16 cellular contexts compared by ENCODE assay signal in genomic region chr16:8848231-8848938, GRCh38. TPM values are rescaled to one million over a fixed set of nuclear protein-coding genes. Genes with fewer than 3 reads are reported as not detected.
DNase-seq lines count a peak whose midpoint lies in the region; ATAC-seq and TF ChIP-seq lines count a peak whose summit lies in the region.
"Had no signal": no experiment of that assay in that cellular context is flagged by ENCODE, and none has a peak within 500 bp of the region (broad histone marks: within the 10 kb centered on the region; RNA-seq: fewer than 3 reads in every experiment).

No MANE protein-coding gene starts in this region.

- peak overlapping the region; percentile 59 for H3K9ac ChIP-seq in GM23248
- H3K9ac ChIP-seq in SK-N-MC (ENCODE audit: insufficient read length), result no peak overlapping the region

- H3K36me3 ChIP-seq in GM23248 (ENCODE audit: low read depth), result peaks cover 10% of the 10 kb centered on the region; the same call in 1 of the 2 replicates
- peaks cover 54% of the 10 kb centered on the region; the same call in 1 of the 2 replicates for H3K36me3 ChIP-seq in SK-N-MC (ENCODE audit: insufficient read depth, low read length)
- H3K36me3 ChIP-seq in spleen, result peaks cover 0 to 71% (median 27%) of the 10 kb centered on the region in 6 donors
- no peaks in the 10 kb centered on the region for H3K36me3 ChIP-seq in CD8-positive, alpha-beta memory T cell (ENCODE audit: insufficient read depth, low read length)

- CTCF ChIA-PET in CD8-positive, alpha-beta memory T cell (lab: Charles Lee), result no interaction called here

- H2AFZ ChIP-seq in GM23248, result no peak overlapping the region

- peaks cover 49% of the 10 kb centered on the region for H3K79me2 ChIP-seq in GM23248 (ENCODE audit: insufficient read depth)

- no peaks in the 10 kb centered on the region for H3K27me3 ChIP-seq in GM23248 (replicated peaks; ENCODE audit: insufficient read depth)
- no peaks in the 10 kb centered on the region for H3K27me3 ChIP-seq in spleen (replicated peaks in 1 of 7)
- H3K27me3 ChIP-seq in CD8-positive, alpha-beta memory T cell (ENCODE audit: insufficient read depth, low read length, poor library complexity, severe bottlenecking), result no peaks in the 10 kb centered on the region
- H3K27me3 ChIP-seq: gastrocnemius medialis had no signal

- ATAC-seq in GM18907 (IDR thresholded peaks at IDR 0.05; ENCODE audit: unreplicated experiment), result no peak
- ATAC-seq: activated T-cell treated with anti-CD3 and anti-CD28 coated beads, Interleukin-2, amount 50 U/mL, for 72 hours; gastrocnemius medialis; stimulated activated naive CD8-positive, alpha-beta T cell treated with anti-CD3 and anti-CD28 coated beads, Interleukin-15, Interleukin-2, amounts not matched to agents 100 U/mL and 50 U/mL, for 24 hours had no signal

- no peaks in the 10 kb centered on the region for H3K9me3 ChIP-seq in GM23248 (ENCODE audit: low read depth)
- no peaks in the 10 kb centered on the region for H3K9me3 ChIP-seq in SK-N-MC (ENCODE audit: low read depth, low read length)
- no peaks in the 10 kb centered on the region for H3K9me3 ChIP-seq in spleen
- no peaks in the 10 kb centered on the region for H3K9me3 ChIP-seq in CD8-positive, alpha-beta memory T cell (ENCODE audit: low read length)
- H3K9me3 ChIP-seq: gastrocnemius medialis had no signal

- H3K4me3 ChIP-seq in GM23248, result no peak overlapping the region
- no peak overlapping the region for H3K4me3 ChIP-seq in SK-N-MC
- H3K4me3 ChIP-seq in spleen, result no peak overlapping the region
- H3K4me3 ChIP-seq in CD8-positive, alpha-beta memory T cell (ENCODE audit: low read length), result no peak overlapping the region
- H3K4me3 ChIP-seq: gastrocnemius medialis had no signal

- H3K4me1 ChIP-seq in GM23248 (ENCODE audit: insufficient read depth), result peaks cover 26% of the 10 kb centered on the region
- peaks cover 14 to 46% (median 25%) of the 10 kb centered on the region in 6 donors for H3K4me1 ChIP-seq in spleen
- H3K4me1 ChIP-seq in CD8-positive, alpha-beta memory T cell (ENCODE audit: insufficient read depth, low read length), result no peaks in the 10 kb centered on the region

- peaks cover 13% of the 10 kb centered on the region for H3K9me3 Mint-ChIP-seq in glutamatergic neuron (ENCODE audit: unreplicated experiment)
- H3K9me3 Mint-ChIP-seq in CD8-positive, alpha-beta memory T cell, result no peaks in the 10 kb centered on the region
- H3K9me3 Mint-ChIP-seq: activated T-cell treated with anti-CD3 and anti-CD28 coated beads, Interleukin-2, amount 50 U/mL, for 72 hours; CD4-positive, alpha-beta memory T cell had no signal

- no peaks in the 10 kb centered on the region; the same call in 1 of the 2 replicates for H4K20me1 ChIP-seq in GM23248 (ENCODE audit: insufficient read depth)

- H3K9me2 ChIP-seq in GM23248 (ENCODE audit: insufficient read depth), result no peaks in the 10 kb centered on the region

- H3K4me3 Mint-ChIP-seq in glutamatergic neuron (ENCODE audit: unreplicated experiment), result peak overlapping the region; percentile 34
- no peak overlapping the region for H3K4me3 Mint-ChIP-seq in CD8-positive, alpha-beta memory T cell
- H3K4me3 Mint-ChIP-seq: activated T-cell treated with anti-CD3 and anti-CD28 coated beads, Interleukin-2, amount 50 U/mL, for 72 hours; CD4-positive, alpha-beta memory T cell had no signal

- in situ Hi-C loops in GM23248 (cut with MboI), result no loop called here

- H3F3A ChIP-seq in GM23248 (ENCODE audit: insufficient read depth), result peaks cover 76% of the 10 kb centered on the region

- peak overlapping the region; percentile 19 for H3K4me2 ChIP-seq in GM23248 (ENCODE audit: unreplicated experiment)

- WGBS in GM23248 (ENCODE audit: low coverage in 1 of 2, low lambda C conversion rate in 2 of 2, missing lambda C conversion rate in 2 of 2), 2 experiments, result 92 to 93% methylated on average over 26 of the region's 26 CpGs
- WGBS in spleen, 5 donors, result 92 to 97% (median 95%) methylated on average over 26 of the region's 26 CpGs

- peaks cover 6% of the 10 kb centered on the region for H3K27me3 Mint-ChIP-seq in glutamatergic neuron (ENCODE audit: unreplicated experiment)
- H3K27me3 Mint-ChIP-seq in CD8-positive, alpha-beta memory T cell, result peaks cover 0 to 1% of the 10 kb centered on the region in 2 donors
- H3K27me3 Mint-ChIP-seq: CD4-positive, alpha-beta memory T cell had no signal

- H3K36me3 Mint-ChIP-seq in glutamatergic neuron (ENCODE audit: unreplicated experiment), result no peaks in the 10 kb centered on the region
- H3K36me3 Mint-ChIP-seq in CD8-positive, alpha-beta memory T cell, result peaks cover 0 to 61% (median 3%) of the 10 kb centered on the region in 3 donors

- DNase-seq in GM23248, result no peak
- no peak for DNase-seq in SK-N-MC (ENCODE audit: low read depth, low spot score)
- no peak for DNase-seq in glutamatergic neuron
- DNase-seq in spleen, result peak; percentile 59
- DNase-seq in NCI-H1048 (lab: John Stamatoyannopoulos, UW), result no peak
- no peak for DNase-seq in NCI-H1417 (lab: John Stamatoyannopoulos, UW)
- no peak for DNase-seq in CD8-positive, alpha-beta memory T cell
- DNase-seq: activated CD4-positive, CD25-positive, alpha-beta regulatory T cell treated with anti-CD3 and anti-CD28 coated beads, Interleukin-2, amount 50 U/mL, for 72 hours; activated T-cell treated with anti-CD3 and anti-CD28 coated beads, Interleukin-2, amount 50 U/mL, for 72 hours; anterior cingulate cortex; CD4-positive, alpha-beta memory T cell; gastrocnemius medialis; stimulated activated naive CD8-positive, alpha-beta T cell treated with anti-CD3 and anti-CD28 coated beads, Interleukin-15, Interleukin-2, amounts not matched to agents 100 U/mL and 50 U/mL, for 24 hours had no signal

- intact Hi-C loops in spleen (cut with DNase I; ENCODE audit: low total_unique reads), result no loop called here

- TF ChIP-seq CTCF in glutamatergic neuron (IDR thresholded peaks at IDR 0.05; ENCODE audit: partially characterized antibody, unreplicated experiment) (no peak), spleen (IDR thresholded peaks at IDR 0.05 in 8 of 11, conservative IDR thresholded peaks at IDR 0.05 in 3 of 11) (no peak)

- H3K27ac ChIP-seq in GM23248 (peak overlapping the region; percentile 84), SK-N-MC (peak overlapping the region; percentile 51), spleen (peak overlapping the region in 4 of 8 donors; percentile 67 to 79 (median 74))
- no peak overlapping the region for H3K27ac ChIP-seq in CD8-positive, alpha-beta memory T cell (ENCODE audit: low read depth, low read length)

- POLR2A ChIA-PET in CD8-positive, alpha-beta memory T cell (lab: Charles Lee), result interaction anchor here (0.5 kb wide), 1 partner anchor 119 kb away, joined by 3 read pairs; no protein-coding TSS in a partner anchor

- H3K27ac Mint-ChIP-seq in glutamatergic neuron (ENCODE audit: unreplicated experiment), result peak overlapping the region; percentile 71
- peak overlapping the region in 1 of 8 donors; percentile 54 for H3K27ac Mint-ChIP-seq in CD8-positive, alpha-beta memory T cell

- no peak for TF ChIP-seq POLR2A in spleen (IDR thresholded peaks at IDR 0.05)

- H3K4me1 Mint-ChIP-seq in glutamatergic neuron (ENCODE audit: low read depth, unreplicated experiment), result peaks cover 50% of the 10 kb centered on the region
- peaks cover 16 to 24% (median 22%) of the 10 kb centered on the region in 3 donors for H3K4me1 Mint-ChIP-seq in CD8-positive, alpha-beta memory T cell

RNA-seq across cellular contexts. Expression of gene CARHSP1, which starts 20.4 kb away (rescaled TPM):
- total RNA-seq in GM23248 (2014; rRNA removed; shearing (Covaris generic)), result 129 and 143 TPM in 2 replicates
- polyA plus RNA-seq in GM23248 (2016; fragmentation: Nextera tagmentation; extraction: Ambion mirVana), result 150 and 156 TPM in 2 replicates
- total RNA-seq in glutamatergic neuron (ENCODE audit: unreplicated experiment), result 180 TPM
- total RNA-seq in spleen, result 10 to 100 TPM; 45.5 to 75.2 (median 53.2) TPM
- 10 to 100 TPM; 42.6 to 98.0 (median 84.2) TPM for polyA plus RNA-seq in spleen
- total RNA-seq in CD8-positive, alpha-beta memory T cell, result 10 to 100 TPM; 52.6 to 57.8 TPM
- polyA plus RNA-seq in CD8-positive, alpha-beta memory T cell, result 58.5 TPM

RNA-seq across cellular contexts. Expression of gene LITAFD, which starts 33.8 kb away (rescaled TPM):
- total RNA-seq in GM23248 (2014; rRNA removed; shearing (Covaris generic)), result not detected in 2 replicates
- polyA plus RNA-seq in GM23248 (2016; fragmentation: Nextera tagmentation; extraction: Ambion mirVana) (not detected in 2 replicates), spleen (not detected)
- total RNA-seq in glutamatergic neuron (ENCODE audit: unreplicated experiment) (not detected), spleen (not detected)
- total RNA-seq in CD8-positive, alpha-beta memory T cell, result not detected
- not detected for polyA plus RNA-seq in CD8-positive, alpha-beta memory T cell
- total RNA-seq: activated T-cell treated with anti-CD3 and anti-CD28 coated beads, Interleukin-2, amount 50 U/mL, for 72 hours; CD4-positive, alpha-beta memory T cell; gastrocnemius medialis; pulmonary artery endothelial cell; T-helper 1 cell treated with Interleukin-12 subunit alpha and Interleukin-12 subunit beta and Interleukin-4 antibody, amounts not matched to agents 30 ng/mL and 1 ng/mL, for 36 hours had no signal
- polyA plus RNA-seq: CD4-positive, alpha-beta memory T cell had no signal

RNA-seq across cellular contexts. Expression of gene PMM2, which starts 50.7 kb away (rescaled TPM):
- total RNA-seq in GM23248 (2014; rRNA removed; shearing (Covaris generic)), result 39.6 and 61.6 TPM in 2 replicates
- 45.7 and 46.4 TPM in 2 replicates for polyA plus RNA-seq in GM23248 (2016; fragmentation: Nextera tagmentation; extraction: Ambion mirVana)
- 23.2 TPM for total RNA-seq in glutamatergic neuron (ENCODE audit: unreplicated experiment)
- 10 to 100 TPM; 26.5 to 38.8 (median 33.6) TPM for total RNA-seq in spleen
- polyA plus RNA-seq in spleen, result 10 to 100 TPM; 13.0 to 14.4 (median 13.2) TPM
- 10 to 100 TPM; 58.9 to 63.3 TPM for total RNA-seq in CD8-positive, alpha-beta memory T cell
- 31.2 TPM for polyA plus RNA-seq in CD8-positive, alpha-beta memory T cell

RNA-seq across cellular contexts. Expression of gene TMEM186, which starts 50.9 kb away (rescaled TPM):
- total RNA-seq in GM23248 (2014; rRNA removed; shearing (Covaris generic)), result 2.0 and 4.9 TPM in 2 replicates
- polyA plus RNA-seq in GM23248 (2016; fragmentation: Nextera tagmentation; extraction: Ambion mirVana) (10.8 and 12.1 TPM in 2 replicates), spleen (10 to 100 TPM; 10.3 to 13.3 (median 11.3) TPM)
- total RNA-seq in glutamatergic neuron (ENCODE audit: unreplicated experiment) (7.3 TPM), spleen (10 to 100 TPM in 1 of 7 donors, 1 to 10 TPM in 6; 5.8 to 12.1 (median 8.1) TPM)
- 10 to 100 TPM; 15.6 to 16.4 TPM for total RNA-seq in CD8-positive, alpha-beta memory T cell
- polyA plus RNA-seq in CD8-positive, alpha-beta memory T cell, result 11.8 TPM
